Comparison of ENCODE assay signal across 8 cellular contexts in genomic region chr5:88883566-88884434, GRCh38. TPM values are rescaled to one million over a fixed set of nuclear protein-coding genes. Genes with fewer than 3 reads are reported as not detected.
A peak's percentile ranks its signal among the peaks of the same experiment; 100 is the strongest.
DNase-seq lines count a peak whose midpoint lies in the region; ATAC-seq, FAIRE-seq and TF ChIP-seq lines count a peak whose summit lies in the region.

No MANE protein-coding gene starts in this region.

- peak; percentile 74 for DNase-seq in ACHN
- DNase-seq in GM12891 (ENCODE audit: insufficient read length, low spot score): no peak
- DNase-seq in body of pancreas: peak; percentile 26 to 62 (median 40)
- peak; percentile 29 to 38 for DNase-seq in hippocampal formation (lab: John Stamatoyannopoulos, UW)
- DNase-seq in progenitor cell of endocrine pancreas (ENCODE audit: low spot score, unreplicated experiment): peak; percentile 13
- DNase-seq in activated gamma-delta T cell (lab: John Stamatoyannopoulos, UW): no peak

- H4K20me1 ChIP-seq in OCI-LY3 (ENCODE audit: insufficient read depth, low read length): peaks cover 16% of the 10 kb centered on the region

- peak; percentile 68 for FAIRE-seq in GM12891 (lab: Jason Lieb, UNC)

- H3K27ac Mint-ChIP-seq in progenitor cell of endocrine pancreas: peak overlapping the region; percentile 91

- no peaks in the 10 kb centered on the region for H3K9me3 Mint-ChIP-seq in progenitor cell of endocrine pancreas (ENCODE audit: low read depth)

- H3K4me1 ChIP-seq in OCI-LY3 (ENCODE audit: low read length) (peaks cover 29% of the 10 kb centered on the region), body of pancreas (peaks cover 4% of the 10 kb centered on the region)

- no peaks in the 10 kb centered on the region for H3K9me3 ChIP-seq in OCI-LY3 (ENCODE audit: insufficient read depth, low read length)
- H3K9me3 ChIP-seq in body of pancreas: no peaks in the 10 kb centered on the region

- in situ Hi-C loops in ACHN (cut with HindIII; ENCODE audit: low pct_ligation_motif_present, low pct_unique_long_range_greater_than_20kb, low sequenced_read_pairs): no loop called here

- peaks cover 39% of the 10 kb centered on the region for H3K27me3 Mint-ChIP-seq in progenitor cell of endocrine pancreas

- H3K36me3 ChIP-seq in OCI-LY3 (replicated peaks; ENCODE audit: low read depth, low read length) (peaks cover 11% of the 10 kb centered on the region), body of pancreas (replicated peaks in 1 of 2; ENCODE audit: insufficient read depth in 1 of 2, low read depth in 2 of 2) (no peaks in the 10 kb centered on the region)

- peaks cover 4% of the 10 kb centered on the region for H3K4me1 Mint-ChIP-seq in progenitor cell of endocrine pancreas (ENCODE audit: low read depth)

- H3K27me3 ChIP-seq in OCI-LY3 (ENCODE audit: low read depth, low read length) (0 out of 2 replicates have a peak, but pooled peaks cover 4% of the 10 kb centered on the region), body of pancreas (no peaks in the 10 kb centered on the region)

- H3K27ac ChIP-seq in OCI-LY3 (ENCODE audit: low read length) (0 out of 2 replicates have a peak overlapping the region, but pooled peaks have one; percentile 9), body of pancreas (peak overlapping the region; percentile 10 to 76 (median 58))

- H3K4me2 ChIP-seq in OCI-LY3 (ENCODE audit: low read length): peak overlapping the region; percentile 72

- H2AFZ ChIP-seq in OCI-LY3 (ENCODE audit: low read depth, low read length): peak overlapping the region; percentile 34; the same call in 1 of the 2 replicates

- H3K9ac ChIP-seq in OCI-LY3 (ENCODE audit: low read length): peak overlapping the region; percentile 98

- TF ChIP-seq CTCF in OCI-LY3 (IDR thresholded peaks at IDR 0.05; ENCODE audit: low read depth, low read length) (no peak), body of pancreas (IDR thresholded peaks at IDR 0.05) (no peak), progenitor cell of endocrine pancreas (IDR thresholded peaks at IDR 0.05; ENCODE audit: unreplicated experiment) (no peak)

- intact Hi-C loops in body of pancreas (cut with DNase I): no loop called here

- WGBS in body of pancreas, 2 donors: 0 to 1% methylated on average over 42 to 49 of the region's 49 CpGs

- peak overlapping the region; percentile 89 for H3K4me3 Mint-ChIP-seq in progenitor cell of endocrine pancreas (ENCODE audit: low read depth)

- peaks cover 54% of the 10 kb centered on the region for H3K79me2 ChIP-seq in OCI-LY3 (ENCODE audit: low read length)

- TF ChIP-seq POLR2A in GM12891 (IDR thresholded peaks at IDR 0.05; ENCODE audit: low read depth, low read length) (peak; percentile 68), body of pancreas (IDR thresholded peaks at IDR 0.05) (peak in 2 of 3 donors; percentile 28 to 48)

- peak; percentile 26 for ATAC-seq in HG03342 (IDR thresholded peaks at IDR 0.05; ENCODE audit: unreplicated experiment)
- peak; percentile 53 for ATAC-seq in body of pancreas

- H3K36me3 Mint-ChIP-seq in progenitor cell of endocrine pancreas (ENCODE audit: insufficient read depth): no peaks in the 10 kb centered on the region

- H3K4me3 ChIP-seq in OCI-LY3 (ENCODE audit: low read length): peak overlapping the region; percentile 98
- H3K4me3 ChIP-seq in body of pancreas: peak overlapping the region; percentile 35 to 64

TF ChIP-seq in GM12891, 5 proteins besides CTCF, POLR2A, EP300 and RAD21:
- 0 out of 2 replicates have a peak, but pooled peaks have one; percentile 19 for TF ChIP-seq SPI1 (IDR thresholded peaks at IDR 0.05; ENCODE audit: low read depth, low read length)
- TF ChIP-seq POU2F2 (IDR thresholded peaks at IDR 0.05; ENCODE audit: low read depth, low read length): no peak
- TF ChIP-seq TAF1 (IDR thresholded peaks at IDR 0.05; ENCODE audit: low read depth, low read length): no peak
- no peak for TF ChIP-seq PAX5 (IDR thresholded peaks at IDR 0.05; ENCODE audit: insufficient read depth, low read length, severe bottlenecking)
- TF ChIP-seq POLR2AphosphoS5 (IDR thresholded peaks at IDR 0.05; ENCODE audit: low read depth, low read length): peak; percentile 11
TF ChIP-seq in GM12891: peak in this region for 2.

RNA-seq across cellular contexts. Expression of gene MEF2C, which starts 0.8 kb away (rescaled TPM):
- polyA plus RNA-seq in GM12891 (2012; ENCODE audit: low read depth, missing spikeins): 103 TPM
- total RNA-seq in body of pancreas: 10 to 100 TPM in 1 of 2 donors, 1 to 10 TPM in 1; 7.0 to 23.7 TPM
- 1.9 and 2.6 TPM in 2 replicates for total RNA-seq in progenitor cell of endocrine pancreas

Comparison
In these comparisons a context has a peak if more than half of its experiments do, and no peak if none do; other contexts are left out.
1. DNase-seq: peak in ACHN (single experiment), body of pancreas (4 of 4), hippocampal formation (2 of 2) and progenitor cell of endocrine pancreas (single experiment); none in GM12891 (single experiment) and activated gamma-delta T cell (single experiment).